ENCODE assay signal across 8 cellular contexts in genomic region chr12:129911437-129912049, GRCh38. TPM values are rescaled to one million over a fixed set of nuclear protein-coding genes. Genes with fewer than 3 reads are reported as not detected.
DNase-seq lines count a peak whose midpoint lies in the region; ATAC-seq and TF ChIP-seq lines count a peak whose summit lies in the region.

No MANE protein-coding gene starts in this region.

- H2AFZ ChIP-seq in parathyroid adenoma, result no peak overlapping the region

- no peak overlapping the region for H3K9ac ChIP-seq in parathyroid adenoma

- no peaks in the 10 kb centered on the region for H3K36me3 ChIP-seq in RWPE2 (ENCODE audit: low read depth)
- H3K36me3 ChIP-seq in parathyroid adenoma (ENCODE audit: control insufficient read depth, insufficient read depth, low read length), result no peaks in the 10 kb centered on the region

- peak; percentile 84 for TF ChIP-seq CTCF in RWPE2 (IDR thresholded peaks at IDR 0.05; ENCODE audit: poor library complexity, severe bottlenecking)
- peak; percentile 60 for TF ChIP-seq CTCF in foreskin keratinocyte (conservative IDR thresholded peaks at IDR 0.05)
- TF ChIP-seq CTCF in parathyroid adenoma (IDR thresholded peaks at IDR 0.05), result peak; percentile 52

- no peak overlapping the region for H3K4me2 ChIP-seq in parathyroid adenoma (ENCODE audit: low read length)

- H3K4me1 ChIP-seq in RWPE2 (ENCODE audit: insufficient read depth, poor library complexity, severe bottlenecking), result no peaks in the 10 kb centered on the region
- H3K4me1 ChIP-seq in foreskin keratinocyte, result no peaks in the 10 kb centered on the region
- H3K4me1 ChIP-seq in parathyroid adenoma, result no peaks in the 10 kb centered on the region

- H3K79me2 ChIP-seq in parathyroid adenoma, result no peaks in the 10 kb centered on the region

- H3K9me3 ChIP-seq in RWPE2 (ENCODE audit: severe bottlenecking) (no peaks in the 10 kb centered on the region), parathyroid adenoma (ENCODE audit: control insufficient read depth, low read length) (no peaks in the 10 kb centered on the region)

- DNase-seq in NCI-H524 (lab: John Stamatoyannopoulos, UW) (peak; percentile 41 to 74), NCI-H524 treated with DMSO at 0.1 percent for 48 hours (lab: John Stamatoyannopoulos, UW) (no peak), M059J (ENCODE audit: low read depth) (peak; percentile 6), RWPE2 (ENCODE audit: low spot score) (no peak), foreskin keratinocyte (peak in 1 of 2 donors; percentile 6)

- ATAC-seq in GM21390 (IDR thresholded peaks at IDR 0.05; ENCODE audit: unreplicated experiment) (peak; percentile 79), RWPE2 (ENCODE audit: low read depth) (peak; percentile 71), foreskin keratinocyte (peak; percentile 32), HG03280 (IDR thresholded peaks at IDR 0.05; ENCODE audit: unreplicated experiment) (no peak)

- no peak overlapping the region for H3K27ac ChIP-seq in RWPE2 (ENCODE audit: poor library complexity, severe bottlenecking)
- no peak overlapping the region for H3K27ac ChIP-seq in foreskin keratinocyte
- H3K27ac ChIP-seq in parathyroid adenoma, result no peak overlapping the region

- no peak overlapping the region for H3K4me3 ChIP-seq in RWPE2 (ENCODE audit: severe bottlenecking)
- no peak overlapping the region for H3K4me3 ChIP-seq in parathyroid adenoma (ENCODE audit: low read depth, low read length)

- H3K27me3 ChIP-seq in RWPE2 (ENCODE audit: insufficient read depth, poor library complexity, severe bottlenecking) (no peaks in the 10 kb centered on the region), foreskin keratinocyte (no peaks in the 10 kb centered on the region), parathyroid adenoma (ENCODE audit: control insufficient read depth, insufficient read depth, low read length) (no peaks in the 10 kb centered on the region)

RNA-seq across cellular contexts. Expression of gene TMEM132D, which starts 7.7 kb away (rescaled TPM):
- 0.05 TPM in 1 of 2 replicates, not detected in the other for total RNA-seq in M059J (2014; rRNA removed; shearing (Covaris generic))
- not detected in 2 replicates for total RNA-seq in foreskin keratinocyte
- polyA plus RNA-seq in foreskin keratinocyte, result not detected in 2 replicates

Comparison
In these comparisons a context has a peak if more than half of its experiments do, and no peak if none do; other contexts are left out.
1. DNase-seq: peak in NCI-H524 (2 of 2) and M059J (single experiment); none in NCI-H524 treated with DMSO at 0.1 percent for 48 hours (single experiment) and RWPE2 (single experiment).
2. Peak in every context shown above with its lines, with median percentiles within 50 percentile points of each other: CTCF ChIP-seq.